Comparison of ENCODE assay signal across 8 cellular contexts in genomic region chr2:190216829-190217228, GRCh38.
DNase-seq lines count a peak whose midpoint lies in the region; ATAC-seq and FAIRE-seq lines count a peak whose summit lies in the region.

No MANE protein-coding gene starts in this region.

- H3K9me3 Mint-ChIP-seq in stimulated activated effector memory CD8-positive, alpha-beta T cell treated with anti-CD3 and anti-CD28 coated beads, Interleukin-12 subunit alpha, Interleukin-12 subunit beta, amount 100 ng/mL, for 72 hours: no peaks in the 10 kb centered on the region

- no peak overlapping the region for H3K27ac Mint-ChIP-seq in stimulated activated effector memory CD8-positive, alpha-beta T cell treated with anti-CD3 and anti-CD28 coated beads, Interleukin-12 subunit alpha, Interleukin-12 subunit beta, amount 100 ng/mL, for 72 hours

- H3K4me3 Mint-ChIP-seq in stimulated activated effector memory CD8-positive, alpha-beta T cell treated with anti-CD3 and anti-CD28 coated beads, Interleukin-12 subunit alpha, Interleukin-12 subunit beta, amount 100 ng/mL, for 72 hours: no peak overlapping the region

- ATAC-seq in HG02571 (IDR thresholded peaks at IDR 0.05; ENCODE audit: unreplicated experiment): no peak
- ATAC-seq in HG03439 (IDR thresholded peaks at IDR 0.05; ENCODE audit: unreplicated experiment): no peak
- no peak for ATAC-seq in stimulated activated effector memory CD8-positive, alpha-beta T cell treated with anti-CD3 and anti-CD28 coated beads, Interleukin-12 subunit alpha, Interleukin-12 subunit beta, amount 100 ng/mL, for 72 hours

- FAIRE-seq in GM19239 (lab: Jason Lieb, UNC): no peak

- peaks cover 19% of the 10 kb centered on the region for H3K4me1 Mint-ChIP-seq in stimulated activated effector memory CD8-positive, alpha-beta T cell treated with anti-CD3 and anti-CD28 coated beads, Interleukin-12 subunit alpha, Interleukin-12 subunit beta, amount 100 ng/mL, for 72 hours

- H3K36me3 Mint-ChIP-seq in stimulated activated effector memory CD8-positive, alpha-beta T cell treated with anti-CD3 and anti-CD28 coated beads, Interleukin-12 subunit alpha, Interleukin-12 subunit beta, amount 100 ng/mL, for 72 hours: no peaks in the 10 kb centered on the region

- peak; percentile 36 for DNase-seq in DMS153 (lab: John Stamatoyannopoulos, UW)
- DNase-seq in LoVo (ENCODE audit: low spot score): peak; percentile 38
- peak; percentile 90 to 97 for DNase-seq in SHP77 (lab: John Stamatoyannopoulos, UW)
- DNase-seq in kidney tubule cell (ENCODE audit: low spot score): peak; percentile 29
- no peak for DNase-seq in stimulated activated effector memory CD8-positive, alpha-beta T cell treated with anti-CD3 and anti-CD28 coated beads, Interleukin-12 subunit alpha, Interleukin-12 subunit beta, amount 100 ng/mL, for 72 hours (ENCODE audit: low spot score in 2 of 2)
- DNase-seq in GM19239 (ENCODE audit: insufficient read length, low spot score): no peak

Comparison
In these comparisons a context has a peak if more than half of its experiments do, and no peak if none do; other contexts are left out.
1. DNase-seq: peak in DMS153 (single experiment), LoVo (single experiment), SHP77 (2 of 2) and kidney tubule cell (single experiment); none in stimulated activated effector memory CD8-positive, alpha-beta T cell treated with anti-CD3 and anti-CD28 coated beads, Interleukin-12 subunit alpha, Interleukin-12 subunit beta, amount 100 ng/mL, for 72 hours (0 of 2) and GM19239 (single experiment).